In the genomic region with DNA sequence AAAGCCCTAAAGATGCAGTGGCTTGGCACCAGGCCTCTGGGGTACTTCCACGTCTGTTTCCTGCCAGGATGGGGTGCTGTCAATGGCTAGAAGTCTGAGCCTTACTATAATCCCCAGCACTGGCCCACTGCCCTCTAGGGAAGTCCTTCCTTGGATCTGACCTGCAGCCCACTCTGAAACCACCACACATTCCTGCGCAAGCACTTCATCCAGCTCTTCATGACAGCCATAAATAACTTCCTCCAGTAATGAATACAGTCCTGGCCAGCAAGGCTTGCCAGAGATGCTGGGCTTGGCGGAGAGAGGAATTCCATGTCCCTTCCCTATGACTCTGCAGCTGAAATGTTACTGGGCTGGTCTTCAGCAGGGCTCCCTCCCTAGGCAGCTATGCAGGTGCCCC, we compare ENCODE assay signal across 13 cellular contexts. TPM values are rescaled to one million over a fixed set of nuclear protein-coding genes. Genes with fewer than 3 reads are reported as not detected.
A peak's percentile ranks its signal among the peaks of the same experiment; 100 is the strongest.
DNase-seq lines count a peak whose midpoint lies in the region; ATAC-seq and TF ChIP-seq lines count a peak whose summit lies in the region.
"Had no signal": no experiment of that assay in that cellular context is flagged by ENCODE, and none has a peak within 500 bp of the region (broad histone marks: within the 10 kb centered on the region; RNA-seq: fewer than 3 reads in every experiment).

No MANE protein-coding gene starts in this region.

- no TSS peak for BruUV-seq in OCI-LY7 (replicated peaks; lab: Mats Ljungman, UMichigan)

- TF ChIP-seq CTCF in brain microvascular endothelial cell (IDR thresholded peaks at IDR 0.05; ENCODE audit: low read depth, low read length, missing control alignments) (no peak), right atrium auricular region (IDR thresholded peaks at IDR 0.05) (no peak), OCI-LY7 (conservative IDR thresholded peaks at IDR 0.05; ENCODE audit: low read length) (no peak)

- H3K79me2 ChIP-seq in GM23248 (ENCODE audit: insufficient read depth) (no peaks in the 10 kb centered on the region), OCI-LY7 (ENCODE audit: insufficient read depth, low read depth, low read length) (no peaks in the 10 kb centered on the region)

- POLR2A ChIA-PET in HEK293T (lab: Yijun Ruan, JAX) = no interaction called here
- POLR2A ChIA-PET in OCI-LY7 (lab: Charles Lee) = no interaction called here

- H2AFZ ChIP-seq in GM23248 (no peak overlapping the region), OCI-LY7 (ENCODE audit: low read length) (no peak overlapping the region)
- H2AFZ ChIP-seq: neural progenitor cell had no signal

- intact Hi-C loops in OCI-LY7 (cut with micrococcal nuclease; ENCODE audit: unreplicated experiment) = no loop called here

- no peak overlapping the region for H3K4me3 ChIP-seq in GM23248
- H3K4me3 ChIP-seq in brain microvascular endothelial cell (ENCODE audit: low read depth, low read length) = no peak overlapping the region
- H3K4me3 ChIP-seq in right atrium auricular region = no peak overlapping the region
- no peak overlapping the region for H3K4me3 ChIP-seq in skeletal muscle satellite cell (ENCODE audit: low read length)
- no peak overlapping the region for H3K4me3 ChIP-seq in OCI-LY7 (ENCODE audit: low read depth, low read length, poor library complexity, severe bottlenecking)
- H3K4me3 ChIP-seq: neural progenitor cell had no signal

- no peak overlapping the region for H3K9ac ChIP-seq in GM23248
- H3K9ac ChIP-seq in skeletal muscle satellite cell (ENCODE audit: low read depth, low read length) = peak overlapping the region; percentile 52
- H3K9ac ChIP-seq: neural progenitor cell had no signal

- H3F3A ChIP-seq in GM23248 (ENCODE audit: insufficient read depth) = peaks cover 14% of the 10 kb centered on the region; the same call in 1 of the 2 replicates

- H3K27ac ChIP-seq in GM23248 = no peak overlapping the region
- H3K27ac ChIP-seq in brain microvascular endothelial cell = no peak overlapping the region
- H3K27ac ChIP-seq in right atrium auricular region = peak overlapping the region; percentile 80 to 88
- H3K27ac ChIP-seq in OCI-LY7 (ENCODE audit: low read depth, low read length, poor library complexity, severe bottlenecking) = no peak overlapping the region
- H3K27ac ChIP-seq: neural progenitor cell had no signal

- no peaks in the 10 kb centered on the region for H3K36me3 ChIP-seq in GM23248 (ENCODE audit: low read depth)
- no peaks in the 10 kb centered on the region for H3K36me3 ChIP-seq in brain microvascular endothelial cell (replicated peaks)
- no peaks in the 10 kb centered on the region for H3K36me3 ChIP-seq in right atrium auricular region
- no peaks in the 10 kb centered on the region for H3K36me3 ChIP-seq in skeletal muscle satellite cell (ENCODE audit: insufficient read depth, low read length)
- H3K36me3 ChIP-seq in OCI-LY7 (ENCODE audit: insufficient read depth, low read length) = no peaks in the 10 kb centered on the region
- H3K36me3 ChIP-seq: neural progenitor cell had no signal

- in situ Hi-C loops in GM23248 (cut with MboI) (no loop called here), brain microvascular endothelial cell (cut with HindIII; ENCODE audit: low pct_ligation_motif_present, low sequenced_read_pairs) (no loop called here)

- H3K4me2 ChIP-seq in GM23248 (ENCODE audit: unreplicated experiment) (no peak overlapping the region), skeletal muscle satellite cell (ENCODE audit: low read length) (no peak overlapping the region), OCI-LY7 (ENCODE audit: low read length) (no peak overlapping the region)
- H3K4me2 ChIP-seq: neural progenitor cell had no signal

- WGBS in GM23248 (ENCODE audit: low coverage in 1 of 2, low lambda C conversion rate in 2 of 2, missing lambda C conversion rate in 2 of 2), 2 experiments = 8 to 10% methylated on average over 3 of the region's 3 CpGs

- peak; percentile 89 for DNase-seq in GM23248
- DNase-seq in brain microvascular endothelial cell = peak; percentile 58
- DNase-seq in right atrium auricular region (ENCODE audit: low spot score) = peak; percentile 76
- no peak for DNase-seq in HEK293T (ENCODE audit: extremely low spot score)
- DNase-seq in OCI-LY7 (ENCODE audit: low spot score) = no peak
- DNase-seq in COLO829 (ENCODE audit: low spot score) = no peak
- DNase-seq: amniotic stem cell, NCI-H1092 treated with DMSO at 0.1 percent for 48 hours, small intestine had no signal

- H3K9me2 ChIP-seq in GM23248 (ENCODE audit: insufficient read depth) = no peaks in the 10 kb centered on the region
- H3K9me2 ChIP-seq in OCI-LY7 (ENCODE audit: insufficient read depth, low read length) = no peaks in the 10 kb centered on the region

- no peaks in the 10 kb centered on the region for H3K9me3 ChIP-seq in GM23248 (ENCODE audit: low read depth)
- H3K9me3 ChIP-seq in right atrium auricular region = no peaks in the 10 kb centered on the region
- no peaks in the 10 kb centered on the region for H3K9me3 ChIP-seq in skeletal muscle satellite cell (replicated peaks; ENCODE audit: low read length)
- H3K9me3 ChIP-seq in OCI-LY7 (ENCODE audit: low read length) = no peaks in the 10 kb centered on the region

- ATAC-seq in esophagus mucosa = no peak

- H3K4me1 ChIP-seq in GM23248 (ENCODE audit: insufficient read depth) (peaks cover 24% of the 10 kb centered on the region), right atrium auricular region (peaks cover 0 to 69% of the 10 kb centered on the region in 2 donors), skeletal muscle satellite cell (ENCODE audit: control insufficient read depth, insufficient read depth, low read length) (peaks cover 29% of the 10 kb centered on the region), OCI-LY7 (ENCODE audit: insufficient read depth, low read length, poor library complexity, severe bottlenecking) (no peaks in the 10 kb centered on the region)

- H3K27me3 ChIP-seq in GM23248 (replicated peaks; ENCODE audit: insufficient read depth) (peaks cover 25% of the 10 kb centered on the region), brain microvascular endothelial cell (replicated peaks) (no peaks in the 10 kb centered on the region), right atrium auricular region (no peaks in the 10 kb centered on the region), skeletal muscle satellite cell (ENCODE audit: control insufficient read depth, insufficient read depth, low read length) (no peaks in the 10 kb centered on the region)
- H3K27me3 ChIP-seq: neural progenitor cell had no signal

- CTCF ChIA-PET in HEK293T (lab: Yijun Ruan, JAX) (no interaction called here), OCI-LY7 (lab: Charles Lee; ENCODE audit: unreplicated experiment) (no interaction called here)

- H4K20me1 ChIP-seq in GM23248 (ENCODE audit: insufficient read depth) (no peaks in the 10 kb centered on the region), OCI-LY7 (ENCODE audit: insufficient read depth, low read length) (no peaks in the 10 kb centered on the region)

TF ChIP-seq in HEK293T, 16 proteins besides CTCF, POLR2A, EP300 and RAD21:
- TF ChIP-seq NFRKB (IDR thresholded peaks at IDR 0.05) (no peak), ELF4 (IDR thresholded peaks at IDR 0.05) (no peak)

RNA-seq across cellular contexts. Expression of a gene that starts 32.6 kb away (rescaled TPM):
- not detected in 2 replicates for total RNA-seq in GM23248 (2014; rRNA removed; shearing (Covaris generic))
- 0.35 and 0.95 TPM in 2 replicates for polyA plus RNA-seq in GM23248 (2016; fragmentation: Nextera tagmentation; extraction: Ambion mirVana)
- total RNA-seq in right atrium auricular region = 10 to 100 TPM; 16.2 to 50.3 TPM
- total RNA-seq in skeletal muscle satellite cell (2012; rRNA removed) = 1.8 and 10.9 TPM in 2 replicates
- total RNA-seq in esophagus mucosa = 3.6 TPM
- not detected in 2 replicates for total RNA-seq in OCI-LY7 (2014; rRNA removed; shearing (Covaris generic))
- total RNA-seq in OCI-LY7 (2022) = not detected in 2 replicates
- total RNA-seq: CD8-positive, alpha-beta memory T cell had no signal
- polyA plus RNA-seq: CD8-positive, alpha-beta memory T cell had no signal

Comparison
In these comparisons a context has a peak if more than half of its experiments do, and no peak if none do; other contexts are left out.
1. DNase-seq: peak in GM23248 (single experiment), brain microvascular endothelial cell (single experiment) and right atrium auricular region (single experiment); none in HEK293T (single experiment), OCI-LY7 (single experiment) and COLO829 (single experiment).
2. H3K27ac ChIP-seq: peak in right atrium auricular region (2 of 2); none in GM23248 (single experiment), brain microvascular endothelial cell (single experiment) and OCI-LY7 (single experiment).